21 cellular contexts compared by ENCODE assay signal in genomic region chr13:74528751-74529513, GRCh38.
"Had no signal": no experiment of that assay in that cellular context is flagged by ENCODE, and none has a peak within 500 bp of the region (broad histone marks: within the 10 kb centered on the region; RNA-seq: fewer than 3 reads in every experiment).

No MANE protein-coding gene starts in this region.

- H3K27me3 ChIP-seq: hepatocyte, transverse colon had no signal

- ATAC-seq: activated T-cell treated with anti-CD3 and anti-CD28 coated beads, Interleukin-2, amount 50 U/mL, for 72 hours; left lobe of liver; naive thymus-derived CD8-positive, alpha-beta T cell; stimulated activated naive B cell treated with anti-CD40 and anti-IgM and Interleukin-4, amounts not matched to agents 10 μg/mL and 1 μg/mL and 100 μg/mL, for 72 hours had no signal

- H3K36me3 ChIP-seq: transverse colon had no signal

- H3K4me3 ChIP-seq: hepatocyte, lung, transverse colon had no signal

- FAIRE-seq: urothelium cell line had no signal

- H3K27ac ChIP-seq: hepatocyte, transverse colon had no signal

- DNase-seq: activated CD4-positive, alpha-beta memory T cell treated with anti-CD3 and anti-CD28 coated beads for 36 hours; activated CD4-positive, alpha-beta T cell treated with anti-CD3 and anti-CD28 coated beads for 48 hours; activated effector memory CD4-positive, alpha-beta T cell treated with Interleukin-2 at 50 U/mL for 16 hours; activated naive CD4-positive, alpha-beta T cell treated with anti-CD3 and anti-CD28 coated beads for 36 hours; activated naive CD8-positive, alpha-beta T cell treated with anti-CD3 and anti-CD28 coated beads, Interleukin-2, amount 10 ng/mL, durations not matched to agents 7 days and 5 days; activated T-cell treated with anti-CD3 and anti-CD28 coated beads, Interleukin-2, amount 50 U/mL, for 72 hours; caudate nucleus; effector CD8-positive, alpha-beta T cell; foreskin melanocyte; glutamatergic neuron; immature natural killer cell; naive thymus-derived CD8-positive, alpha-beta T cell; retina; stimulated activated CD4-positive, alpha-beta T cell treated with anti-CD3 and anti-CD28 coated beads, Interleukin-2, amount 100 ng/mL, for 48 hours; stimulated activated CD8-positive, alpha-beta memory T cell treated with anti-CD3 and anti-CD28 coated beads, Interleukin-4, amount 100 ng/mL, for 48 hours; stimulated activated naive B cell treated with anti-CD40 and anti-IgM and Interleukin-4, amounts not matched to agents 10 μg/mL and 1 μg/mL and 100 μg/mL, for 72 hours; transverse colon had no signal
